In the genomic region with DNA sequence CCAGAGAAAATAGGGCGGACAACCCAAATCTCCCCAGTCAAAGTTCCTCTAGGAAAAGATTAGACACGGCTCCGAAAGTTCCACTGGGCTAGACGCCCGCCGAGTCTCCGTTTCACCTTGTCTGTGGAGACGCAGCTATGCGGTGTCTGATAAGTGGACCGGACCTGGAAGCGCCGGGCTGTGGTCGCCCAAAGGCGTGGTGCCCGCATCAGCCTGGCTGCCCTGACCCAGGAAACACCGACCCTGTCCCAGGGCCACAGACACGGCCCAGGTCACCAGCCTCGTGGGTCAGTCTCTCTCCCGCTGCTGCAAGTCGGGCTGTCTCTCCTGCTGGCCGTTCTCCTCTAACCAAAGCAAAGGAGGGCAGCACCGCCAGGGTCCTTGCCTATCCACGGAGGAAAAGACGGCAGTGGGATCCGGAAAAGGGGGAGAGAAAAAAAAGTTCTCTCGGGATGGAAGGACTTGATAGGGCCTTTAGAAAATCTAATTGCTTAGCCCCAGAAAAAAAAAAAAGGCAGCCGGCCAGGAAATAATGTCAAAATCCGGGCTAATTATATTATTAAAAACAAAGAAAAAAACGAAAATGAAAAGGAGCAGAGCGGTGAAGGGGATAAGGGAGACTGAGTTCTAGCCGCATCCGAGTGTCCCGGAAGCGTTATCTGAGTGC, we compare ENCODE assay signal across 1 cellular context.
TF ChIP-seq lines count a peak whose summit lies in the region.

No MANE protein-coding gene starts in this region.

TF ChIP-seq in H1, 55 proteins besides CTCF, POLR2A, EP300 and RAD21:
- peak; percentile 93 for TF ChIP-seq SUZ12 (IDR thresholded peaks at IDR 0.05; ENCODE audit: low read length)
- TF ChIP-seq SRF (IDR thresholded peaks at IDR 0.05; ENCODE audit: low read depth, low read length), result no peak
- TF ChIP-seq POU5F1 (IDR thresholded peaks at IDR 0.05; ENCODE audit: low read depth, low read length), result no peak
- peak; percentile 55; the same call in 1 of the 2 replicates for TF ChIP-seq CBX8 (IDR thresholded peaks at IDR 0.05; ENCODE audit: borderline replicate concordance, low read depth, low read length)
- no peak for TF ChIP-seq NANOG (IDR thresholded peaks at IDR 0.05; ENCODE audit: insufficient read depth, low read depth, low read length, poor library complexity, severe bottlenecking)
- TF ChIP-seq TEAD4 (IDR thresholded peaks at IDR 0.05; ENCODE audit: low read depth, low read length), result no peak
- TF ChIP-seq KDM4A (IDR thresholded peaks at IDR 0.05; ENCODE audit: low read depth, low read length, severe bottlenecking), result no peak
- peak; percentile 95 for TF ChIP-seq EZH2 (IDR thresholded peaks at IDR 0.05; ENCODE audit: low read depth, low read length, severe bottlenecking)
- peak; percentile 91 for TF ChIP-seq RNF2 (IDR thresholded peaks at IDR 0.05; ENCODE audit: borderline replicate concordance, low read depth, low read length, missing control alignments, poor library complexity, severe bottlenecking)
- TF ChIP-seq CBX5 (IDR thresholded peaks at IDR 0.05; ENCODE audit: low read depth, low read length), result no peak
- TF ChIP-seq SIN3A (conservative IDR thresholded peaks at IDR 0.05 in 1 of 2, IDR thresholded peaks at IDR 0.05 in 1 of 2; ENCODE audit: low read depth in 1 of 2, low read length in 2 of 2), result no peak
TF ChIP-seq in H1: peak in this region for 4.
